ENCODE assay signal across 10 cellular contexts in the genomic region with DNA sequence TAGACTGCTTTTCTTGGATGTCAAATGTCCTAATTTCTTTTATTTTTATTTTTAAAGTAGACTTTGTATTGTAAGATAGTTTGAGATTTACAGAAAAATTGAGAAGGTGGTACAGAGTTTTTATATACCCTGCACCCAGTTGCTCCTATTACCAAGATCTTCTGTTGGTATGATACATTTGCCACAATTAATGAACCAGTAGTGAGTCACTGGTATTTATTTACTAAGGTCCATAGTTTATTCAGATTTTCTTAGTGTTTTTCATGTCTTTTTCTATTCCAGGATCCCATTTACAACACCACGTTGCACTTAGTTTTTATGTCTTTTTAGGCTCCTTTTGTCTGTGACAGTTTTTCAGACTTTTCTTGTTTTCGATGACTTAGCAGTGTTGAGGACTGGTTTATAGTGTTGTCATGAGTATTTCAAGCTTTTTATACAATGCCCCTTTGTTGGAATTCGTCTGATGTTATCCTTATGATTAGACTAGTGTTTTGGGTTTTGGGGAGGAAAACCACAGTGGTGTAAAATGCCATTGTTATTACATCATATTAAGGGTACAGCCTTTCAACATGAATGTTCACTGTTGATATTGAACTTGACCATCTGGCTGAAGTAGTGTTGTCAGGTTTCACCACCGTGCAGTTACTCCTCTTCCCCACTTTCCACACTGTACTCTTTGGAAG. TPM values are rescaled to one million over a fixed set of nuclear protein-coding genes. Genes with fewer than 3 reads are reported as not detected.
A peak's percentile ranks its signal among the peaks of the same experiment; 100 is the strongest.
DNase-seq lines count a peak whose midpoint lies in the region; ATAC-seq and TF ChIP-seq lines count a peak whose summit lies in the region.
"Had no signal": no experiment of that assay in that cellular context is flagged by ENCODE, and none has a peak within 500 bp of the region (broad histone marks: within the 10 kb centered on the region; RNA-seq: fewer than 3 reads in every experiment).

No MANE protein-coding gene starts in this region.

- H3K4me3 ChIP-seq in skeletal muscle cell (ENCODE audit: low read depth, low read length), result no peak overlapping the region
- H3K4me3 ChIP-seq in sigmoid colon, result no peak overlapping the region

- H3K36me3 ChIP-seq in sigmoid colon, result peaks cover 12 to 77% (median 35%) of the 10 kb centered on the region in 4 donors

- no peaks in the 10 kb centered on the region for H3K27me3 ChIP-seq in sigmoid colon

- in situ Hi-C loops in SK-MEL-5 (cut with HindIII; ENCODE audit: low pct_unique_long_range_greater_than_20kb, low sequenced_read_pairs), result no loop called here

- no peak for TF ChIP-seq CTCF in sigmoid colon (IDR thresholded peaks at IDR 0.05)

- H3K27ac ChIP-seq in sigmoid colon, result no peak overlapping the region
- H3K27ac ChIP-seq: 22Rv1 had no signal

- H3K9me3 ChIP-seq in sigmoid colon, result no peaks in the 10 kb centered on the region

- intact Hi-C loops in sigmoid colon (cut with DNase I), result no loop called here

- TF ChIP-seq EP300 in sigmoid colon (IDR thresholded peaks at IDR 0.05), result no peak

- WGBS in sigmoid colon, 2 donors, result 65 to 72% methylated on average over 4 of the region's 4 CpGs

- no peak for TF ChIP-seq POLR2A in sigmoid colon (IDR thresholded peaks at IDR 0.05)

- peak; percentile 8 for DNase-seq in DMS 273 (lab: John Stamatoyannopoulos, UW; ENCODE audit: unreplicated experiment)
- no peak for DNase-seq in DMS 273 treated with DMSO at 0.1 percent for 48 hours (lab: John Stamatoyannopoulos, UW)
- DNase-seq in SK-MEL-5 (ENCODE audit: low read depth, low spot score), result peak; percentile 98
- peak; percentile 85 for DNase-seq in fibroblast of gingiva (ENCODE audit: low read depth)
- peak; percentile 82 for DNase-seq in skeletal muscle cell (ENCODE audit: low read depth)
- no peak for DNase-seq in sigmoid colon
- DNase-seq: activated B cell treated with CpG ODN at 0.5 μM for 24 hours had no signal

- no peaks in the 10 kb centered on the region for H3K4me1 ChIP-seq in sigmoid colon

- ATAC-seq in HG03520 (IDR thresholded peaks at IDR 0.05; ENCODE audit: unreplicated experiment) (no peak), HG03039 (IDR thresholded peaks at IDR 0.05; ENCODE audit: unreplicated experiment) (no peak)

RNA-seq across cellular contexts. Expression of a gene that starts 35.9 kb away (rescaled TPM):
- 37.8 and 39.2 TPM in 2 replicates for total RNA-seq in SK-MEL-5 (2014; rRNA removed; shearing (Covaris generic))
- polyA plus RNA-seq in SK-MEL-5 (2015; cell fraction: cytosol; rRNA removed), result 21.9 and 30.3 TPM in 2 replicates
- polyA plus RNA-seq in SK-MEL-5 (2015; cell fraction: nucleus; rRNA removed), result 72.8 and 93.5 TPM in 2 replicates
- total RNA-seq in sigmoid colon, result 10 to 100 TPM; 24.9 to 30.0 (median 27.2) TPM
- polyA plus RNA-seq in sigmoid colon, result 10 to 100 TPM; 22.9 to 30.7 (median 29.4) TPM

Comparison
In these comparisons a context has a peak if more than half of its experiments do, and no peak if none do; other contexts are left out.
1. DNase-seq: peak in DMS 273 (single experiment), SK-MEL-5 (single experiment), fibroblast of gingiva (single experiment) and skeletal muscle cell (single experiment); none in DMS 273 treated with DMSO at 0.1 percent for 48 hours (single experiment) and sigmoid colon (single experiment).